ENCODE assay signal across 20 cellular contexts in genomic region chr16:2819179-2819938, GRCh38. TPM values are rescaled to one million over a fixed set of nuclear protein-coding genes. Genes with fewer than 3 reads are reported as not detected.
DNase-seq lines count a peak whose midpoint lies in the region; ATAC-seq, FAIRE-seq and TF ChIP-seq lines count a peak whose summit lies in the region.
"Had no signal": no experiment of that assay in that cellular context is flagged by ENCODE, and none has a peak within 500 bp of the region (broad histone marks: within the 10 kb centered on the region; RNA-seq: fewer than 3 reads in every experiment).

No MANE protein-coding gene starts in this region.

- no peak for DNase-seq in RWPE1 (ENCODE audit: low spot score)
- DNase-seq in HepG2 (ENCODE audit: low spot score) = no peak
- DNase-seq in spleen = peak; percentile 40
- DNase-seq in NCI-H526 treated with DMSO at 0.1 percent for 48 hours (lab: John Stamatoyannopoulos, UW) = no peak
- no peak for DNase-seq in activated T-cell treated with anti-CD3 and anti-CD28 coated beads, Interleukin-2, amount 50 U/mL, for 1 hour
- DNase-seq in GM13976 (ENCODE audit: low spot score) = no peak
- DNase-seq: Calu3; CD4-positive, alpha-beta T cell; DMS53; MV-4-11; NCI-H1417 treated with DMSO at 0.1 percent for 48 hours; NCI-H1930; NK-92 treated with Interleukin-12 subunit alpha and Interleukin-12 subunit beta, amount 100 ng/mL, for 24 hours; OCI-M1; RPMI8226 had no signal

- BruUV-seq in HepG2 (replicated peaks; lab: Mats Ljungman, UMichigan) = no TSS peak

- no peak for FAIRE-seq in HepG2 (lab: Jason Lieb, UNC)

- TF ChIP-seq CTCF in HEK293 (tag by site-specific recombination; IDR thresholded peaks at IDR 0.05) (no peak), RWPE1 (conservative IDR thresholded peaks at IDR 0.05; ENCODE audit: low read depth) (no peak), HepG2 (CRISPR knock-in tag; IDR thresholded peaks at IDR 0.05) (no peak), spleen (IDR thresholded peaks at IDR 0.05 in 8 of 11, conservative IDR thresholded peaks at IDR 0.05 in 3 of 11) (no peak), GM13976 (IDR thresholded peaks at IDR 0.05; ENCODE audit: borderline replicate concordance, control extremely low read depth, extremely low read depth, insufficient read depth, missing control alignments) (no peak)

- H3K9me3 ChIP-seq in HEK293 (ENCODE audit: control insufficient read depth, insufficient read depth, low read depth, low read length) (no peaks in the 10 kb centered on the region), HepG2 (ENCODE audit: low read length) (no peaks in the 10 kb centered on the region), spleen (no peaks in the 10 kb centered on the region)
- H3K9me3 ChIP-seq: HAP-1, SJSA1 had no signal

- H3K4me1 ChIP-seq in HEK293 (ENCODE audit: control insufficient read depth, insufficient read depth, low read length) (no peaks in the 10 kb centered on the region), HepG2 (ENCODE audit: insufficient read depth, low read length) (peaks cover 32% of the 10 kb centered on the region), spleen (peaks cover 0 to 9% (median 0%) of the 10 kb centered on the region in 6 donors)
- H3K4me1 ChIP-seq: HAP-1, SJSA1 had no signal

- POLR2A ChIA-PET in HEK293 (lab: Yijun Ruan, JAX) (no interaction called here), RWPE1 (lab: Yijun Ruan, JAX; ENCODE audit: low non-redundant PET) (no interaction called here), HepG2 (lab: Yijun Ruan, JAX) (no interaction called here)

- TF ChIP-seq POLR2A in HepG2 (IDR thresholded peaks at IDR 0.05; ENCODE audit: insufficient read depth in 1 of 2, low read depth in 2 of 2, low read length in 2 of 2) (no peak), spleen (IDR thresholded peaks at IDR 0.05) (no peak)

- H3K9ac ChIP-seq in HepG2 (ENCODE audit: insufficient read depth, low read depth, low read length) = no peak overlapping the region

- H3K4me3 ChIP-seq in HEK293 (ENCODE audit: low read depth, low read length) (no peak overlapping the region), HepG2 (replicated peaks in 1 of 3; ENCODE audit: insufficient read depth in 1 of 3, low read depth in 2 of 3, low read length in 3 of 3) (no peak overlapping the region), spleen (no peak overlapping the region)
- H3K4me3 ChIP-seq: HAP-1, SJSA1 had no signal

- no peak for TF ChIP-seq RAD21 in HepG2 (CRISPR knock-in tag; IDR thresholded peaks at IDR 0.05)

- no peak for TF ChIP-seq EP300 in HepG2 (IDR thresholded peaks at IDR 0.05; ENCODE audit: low read depth in 2 of 2, low read length in 2 of 2)
- TF ChIP-seq EP300 in HepG2 (CRISPR knock-in tag; IDR thresholded peaks at IDR 0.05; ENCODE audit: borderline replicate concordance) = no peak

- H3K27ac ChIP-seq in HEK293 (ENCODE audit: extremely low read depth, low read depth, low read length) = no peak overlapping the region
- peak overlapping the region; percentile 75 for H3K27ac ChIP-seq in RWPE1
- H3K27ac ChIP-seq in HepG2 (ENCODE audit: extremely low read length, insufficient read depth, low read length) = no peak overlapping the region
- H3K27ac ChIP-seq in spleen = no peak overlapping the region
- H3K27ac ChIP-seq: SJSA1 had no signal

- no peak for ATAC-seq in HepG2

- CTCF ChIA-PET in HEK293 (lab: Yijun Ruan, JAX) (interaction anchor here (0.6 kb wide), 1 partner anchor 107 kb away, joined by 3 read pairs; no protein-coding TSS in a partner anchor), RWPE1 (lab: Yijun Ruan, JAX) (no interaction called here), HepG2 (lab: Yijun Ruan, JAX; ENCODE audit: low intra/inter-chr PET ratio, low total read pairs) (no interaction called here)

- in situ Hi-C loops in HepG2 (cut with HindIII; ENCODE audit: extremely low pct_ligation_motif_present, low pct_unique_long_range_greater_than_20kb) = no loop called here
- in situ Hi-C loops in GM13976 (cut with MboI; ENCODE audit: low sequenced_read_pairs, unreplicated experiment) = no loop called here

- no peaks in the 10 kb centered on the region for H3K79me2 ChIP-seq in HepG2 (ENCODE audit: insufficient read depth, low read length)

- intact Hi-C loops in HepG2 (cut with micrococcal nuclease; ENCODE audit: unreplicated experiment) = no loop called here
- intact Hi-C loops in spleen (cut with DNase I; ENCODE audit: low total_unique reads) = no loop called here

- 44% methylated on average over 11 of the region's 18 CpGs for WGBS in HepG2 (ENCODE audit: low lambda C conversion rate)
- 82 to 90% (median 89%) methylated on average over 14 to 18 of the region's 18 CpGs for WGBS in spleen, 5 donors

- H3K36me3 ChIP-seq in HEK293 (ENCODE audit: control insufficient read depth in 2 of 2, insufficient read depth in 1 of 2, low read length in 2 of 2) = no peaks in the 10 kb centered on the region
- no peaks in the 10 kb centered on the region for H3K36me3 ChIP-seq in HepG2 (replicated peaks in 1 of 2; ENCODE audit: control insufficient read depth in 1 of 2, insufficient read depth in 2 of 2, low read length in 2 of 2)
- no peaks in the 10 kb centered on the region for H3K36me3 ChIP-seq in spleen
- H3K36me3 ChIP-seq: HAP-1, SJSA1 had no signal

- H3K27me3 ChIP-seq in HepG2 (ENCODE audit: control insufficient read depth in 1 of 2, insufficient read depth in 2 of 2, low read length in 2 of 2) (peaks cover 6 to 65% of the 10 kb centered on the region in 2 experiments), spleen (replicated peaks in 1 of 7) (peaks cover 0 to 58% (median 5%) of the 10 kb centered on the region in 7 donors)

- no peak overlapping the region for H2AFZ ChIP-seq in HepG2 (ENCODE audit: low read length)

- no peaks in the 10 kb centered on the region for H4K20me1 ChIP-seq in HepG2 (ENCODE audit: insufficient read depth, low read length)

- H3K4me2 ChIP-seq in HepG2 (ENCODE audit: low read depth, low read length) = no peak overlapping the region

RNA-seq across cellular contexts. Expression of gene PRSS21, which starts 2.3 kb away (rescaled TPM):
- total RNA-seq in HepG2 (2016; rRNA removed; fragmentation: Illumina TruSeq; extraction: Trizol) = not detected in 2 replicates
- not detected in 2 replicates for total RNA-seq in HepG2 (2016; cell fraction: cytosol; rRNA removed; fragmentation: Illumina TruSeq; extraction: Trizol; ENCODE audit: low read depth)
- not detected in 2 replicates for total RNA-seq in HepG2 (2016; cell fraction: insoluble cytoplasmic fraction; rRNA removed; fragmentation: Illumina TruSeq; extraction: Trizol)
- not detected in 2 replicates for total RNA-seq in HepG2 (2016; cell fraction: membrane; rRNA removed; fragmentation: Illumina TruSeq; extraction: Trizol)
- total RNA-seq in HepG2 (2016; cell fraction: nucleus; rRNA removed; fragmentation: Illumina TruSeq; extraction: Trizol) = not detected in 2 replicates
- not detected in 2 replicates for polyA plus RNA-seq in HepG2 (2011; rRNA removed)
- polyA plus RNA-seq in HepG2 (2011; cell fraction: cytosol; rRNA removed) = not detected in 2 replicates
- polyA plus RNA-seq in HepG2 (2011; cell fraction: nucleus; rRNA removed) = not detected in 2 replicates
- not detected in 2 replicates for polyA plus RNA-seq in HepG2 (2012)
- not detected in 2 replicates for polyA plus RNA-seq in HepG2 (2016; cell fraction: cytosol; fragmentation: Illumina TruSeq; extraction: Trizol; ENCODE audit: low read depth)
- not detected in 2 replicates for polyA plus RNA-seq in HepG2 (2016; cell fraction: insoluble cytoplasmic fraction; fragmentation: Illumina TruSeq; extraction: Trizol; ENCODE audit: low read depth)
- not detected in 2 replicates for polyA plus RNA-seq in HepG2 (2016; cell fraction: membrane; fragmentation: Illumina TruSeq; extraction: Trizol; ENCODE audit: low read depth)
- not detected in 2 replicates for polyA plus RNA-seq in HepG2 (2016; cell fraction: nucleus; fragmentation: Illumina TruSeq; extraction: Trizol; ENCODE audit: insufficient read depth, low read depth)
- polyA minus RNA-seq in HepG2 (2011; rRNA and poly(A)+ RNA removed; ENCODE audit: low replicate concordance) = 0.32 and 219 TPM in 2 replicates
- 1.1 TPM in 1 of 2 replicates, not detected in the other for polyA minus RNA-seq in HepG2 (2011; cell fraction: cytosol; rRNA and poly(A)+ RNA removed)
- polyA minus RNA-seq in HepG2 (2011; cell fraction: nucleus; rRNA and poly(A)+ RNA removed) = 0.50 and 0.64 TPM in 2 replicates
- 1 to 10 TPM in 6 of 7 donors, under 1 TPM in 1; 0.81 to 4.9 (median 1.5) TPM for total RNA-seq in spleen
- 1 to 10 TPM in 2 of 3 donors, under 1 TPM in 1; 0.49 to 3.4 (median 1.8) TPM for polyA plus RNA-seq in spleen
- total RNA-seq: Calu3; CD4-positive, alpha-beta T cell; HT1080; SJSA1 had no signal

RNA-seq across cellular contexts. Expression of gene ZG16B, which starts 10.7 kb away (rescaled TPM):
- total RNA-seq in HepG2 (2016; rRNA removed; fragmentation: Illumina TruSeq; extraction: Trizol) (1.5 and 1.8 TPM in 2 replicates), spleen (1 to 10 TPM in 5 of 7 donors, under 1 TPM in 1, not detected in 1; 0.79 to 3.8 (median 1.5) TPM)
- total RNA-seq in HepG2 (2016; cell fraction: cytosol; rRNA removed; fragmentation: Illumina TruSeq; extraction: Trizol; ENCODE audit: low read depth) = 0.97 and 1.4 TPM in 2 replicates
- total RNA-seq in HepG2 (2016; cell fraction: insoluble cytoplasmic fraction; rRNA removed; fragmentation: Illumina TruSeq; extraction: Trizol) = 0.97 and 1.7 TPM in 2 replicates
- 2.0 and 2.2 TPM in 2 replicates for total RNA-seq in HepG2 (2016; cell fraction: membrane; rRNA removed; fragmentation: Illumina TruSeq; extraction: Trizol)
- total RNA-seq in HepG2 (2016; cell fraction: nucleus; rRNA removed; fragmentation: Illumina TruSeq; extraction: Trizol) = 1.4 and 1.9 TPM in 2 replicates
- polyA plus RNA-seq in HepG2 (2011; rRNA removed) (11.3 and 14.3 TPM in 2 replicates), spleen (1 to 10 TPM in 2 of 3 donors, under 1 TPM in 1; 0.73 to 1.6 (median 1.5) TPM)
- polyA plus RNA-seq in HepG2 (2011; cell fraction: cytosol; rRNA removed) = 12.2 and 13.9 TPM in 2 replicates
- 8.9 and 18.3 TPM in 2 replicates for polyA plus RNA-seq in HepG2 (2011; cell fraction: nucleus; rRNA removed)
- 13.3 and 13.8 TPM in 2 replicates for polyA plus RNA-seq in HepG2 (2012)
- 1.0 and 1.1 TPM in 2 replicates for polyA plus RNA-seq in HepG2 (2016; cell fraction: cytosol; fragmentation: Illumina TruSeq; extraction: Trizol; ENCODE audit: low read depth)
- 0.84 and 1.1 TPM in 2 replicates for polyA plus RNA-seq in HepG2 (2016; cell fraction: insoluble cytoplasmic fraction; fragmentation: Illumina TruSeq; extraction: Trizol; ENCODE audit: low read depth)
- 1.4 TPM in 2 replicates for polyA plus RNA-seq in HepG2 (2016; cell fraction: membrane; fragmentation: Illumina TruSeq; extraction: Trizol; ENCODE audit: low read depth)
- 2.4 and 4.4 TPM in 2 replicates for polyA plus RNA-seq in HepG2 (2016; cell fraction: nucleus; fragmentation: Illumina TruSeq; extraction: Trizol; ENCODE audit: insufficient read depth, low read depth)
- 4.8 and 6.8 TPM in 2 replicates for polyA minus RNA-seq in HepG2 (2011; rRNA and poly(A)+ RNA removed; ENCODE audit: low replicate concordance)
- polyA minus RNA-seq in HepG2 (2011; cell fraction: cytosol; rRNA and poly(A)+ RNA removed) = 2.6 and 3.3 TPM in 2 replicates
- 5.4 and 9.0 TPM in 2 replicates for polyA minus RNA-seq in HepG2 (2011; cell fraction: nucleus; rRNA and poly(A)+ RNA removed)
- total RNA-seq: CD4-positive, alpha-beta T cell had no signal
- polyA plus RNA-seq: IgD-negative memory B cell had no signal

RNA-seq across cellular contexts. Expression of gene PRSS41, which starts 21.1 kb away (rescaled TPM):
- total RNA-seq in HepG2 (2016; rRNA removed; fragmentation: Illumina TruSeq; extraction: Trizol) (not detected in 2 replicates), spleen (not detected)
- total RNA-seq in HepG2 (2016; cell fraction: cytosol; rRNA removed; fragmentation: Illumina TruSeq; extraction: Trizol; ENCODE audit: low read depth) = not detected in 2 replicates
- total RNA-seq in HepG2 (2016; cell fraction: insoluble cytoplasmic fraction; rRNA removed; fragmentation: Illumina TruSeq; extraction: Trizol) = not detected in 2 replicates
- total RNA-seq in HepG2 (2016; cell fraction: membrane; rRNA removed; fragmentation: Illumina TruSeq; extraction: Trizol) = not detected in 2 replicates
- not detected in 2 replicates for total RNA-seq in HepG2 (2016; cell fraction: nucleus; rRNA removed; fragmentation: Illumina TruSeq; extraction: Trizol)
- polyA plus RNA-seq in HepG2 (2011; rRNA removed) (not detected in 2 replicates), spleen (not detected)
- not detected in 2 replicates for polyA plus RNA-seq in HepG2 (2011; cell fraction: cytosol; rRNA removed)
- polyA plus RNA-seq in HepG2 (2011; cell fraction: nucleus; rRNA removed) = not detected in 2 replicates
- polyA plus RNA-seq in HepG2 (2012) = not detected in 2 replicates
- polyA plus RNA-seq in HepG2 (2016; cell fraction: cytosol; fragmentation: Illumina TruSeq; extraction: Trizol; ENCODE audit: low read depth) = not detected in 2 replicates
- polyA plus RNA-seq in HepG2 (2016; cell fraction: insoluble cytoplasmic fraction; fragmentation: Illumina TruSeq; extraction: Trizol; ENCODE audit: low read depth) = not detected in 2 replicates
- not detected in 2 replicates for polyA plus RNA-seq in HepG2 (2016; cell fraction: membrane; fragmentation: Illumina TruSeq; extraction: Trizol; ENCODE audit: low read depth)
- polyA plus RNA-seq in HepG2 (2016; cell fraction: nucleus; fragmentation: Illumina TruSeq; extraction: Trizol; ENCODE audit: insufficient read depth, low read depth) = not detected in 2 replicates
- polyA minus RNA-seq in HepG2 (2011; rRNA and poly(A)+ RNA removed; ENCODE audit: low replicate concordance) = 0.14 TPM in 1 of 2 replicates, not detected in the other
- not detected in 2 replicates for polyA minus RNA-seq in HepG2 (2011; cell fraction: cytosol; rRNA and poly(A)+ RNA removed)
- polyA minus RNA-seq in HepG2 (2011; cell fraction: nucleus; rRNA and poly(A)+ RNA removed) = not detected in 2 replicates
- total RNA-seq: Calu3; CD4-positive, alpha-beta T cell; HT1080; SJSA1 had no signal
- polyA plus RNA-seq: IgD-negative memory B cell had no signal

RNA-seq across cellular contexts. Expression of gene PRSS33, which starts 32.0 kb away (rescaled TPM):
- total RNA-seq in HepG2 (2016; rRNA removed; fragmentation: Illumina TruSeq; extraction: Trizol) (not detected in 2 replicates), spleen (under 1 TPM in 2 of 7 donors, not detected in 5; 0.32 to 0.67 TPM)
- total RNA-seq in HepG2 (2016; cell fraction: cytosol; rRNA removed; fragmentation: Illumina TruSeq; extraction: Trizol; ENCODE audit: low read depth) = not detected in 2 replicates
- total RNA-seq in HepG2 (2016; cell fraction: insoluble cytoplasmic fraction; rRNA removed; fragmentation: Illumina TruSeq; extraction: Trizol) = not detected in 2 replicates
- total RNA-seq in HepG2 (2016; cell fraction: membrane; rRNA removed; fragmentation: Illumina TruSeq; extraction: Trizol) = not detected in 2 replicates
- total RNA-seq in HepG2 (2016; cell fraction: nucleus; rRNA removed; fragmentation: Illumina TruSeq; extraction: Trizol) = not detected in 2 replicates
- polyA plus RNA-seq in HepG2 (2011; rRNA removed) (not detected in 2 replicates), spleen (under 1 TPM in 1 of 3 donors, not detected in 2; 0.03 TPM)
- not detected in 2 replicates for polyA plus RNA-seq in HepG2 (2011; cell fraction: cytosol; rRNA removed)
- polyA plus RNA-seq in HepG2 (2011; cell fraction: nucleus; rRNA removed) = not detected in 2 replicates
- polyA plus RNA-seq in HepG2 (2012) = not detected in 2 replicates
- polyA plus RNA-seq in HepG2 (2016; cell fraction: cytosol; fragmentation: Illumina TruSeq; extraction: Trizol; ENCODE audit: low read depth) = not detected in 2 replicates
- not detected in 2 replicates for polyA plus RNA-seq in HepG2 (2016; cell fraction: insoluble cytoplasmic fraction; fragmentation: Illumina TruSeq; extraction: Trizol; ENCODE audit: low read depth)
- polyA plus RNA-seq in HepG2 (2016; cell fraction: membrane; fragmentation: Illumina TruSeq; extraction: Trizol; ENCODE audit: low read depth) = not detected in 2 replicates
- not detected in 2 replicates for polyA plus RNA-seq in HepG2 (2016; cell fraction: nucleus; fragmentation: Illumina TruSeq; extraction: Trizol; ENCODE audit: insufficient read depth, low read depth)
- not detected in 2 replicates for polyA minus RNA-seq in HepG2 (2011; rRNA and poly(A)+ RNA removed; ENCODE audit: low replicate concordance)
- polyA minus RNA-seq in HepG2 (2011; cell fraction: cytosol; rRNA and poly(A)+ RNA removed) = not detected in 2 replicates
- not detected in 2 replicates for polyA minus RNA-seq in HepG2 (2011; cell fraction: nucleus; rRNA and poly(A)+ RNA removed)
- total RNA-seq: CD4-positive, alpha-beta T cell; HT1080; SJSA1 had no signal
- polyA plus RNA-seq: IgD-negative memory B cell had no signal

RNA-seq across cellular contexts. Expression of gene PRSS22, which starts 38.6 kb away (rescaled TPM):
- total RNA-seq in HepG2 (2016; rRNA removed; fragmentation: Illumina TruSeq; extraction: Trizol) (0.24 TPM in 1 of 2 replicates, not detected in the other), spleen (under 1 TPM in 1 of 7 donors, not detected in 6; 0.60 TPM)
- not detected in 2 replicates for total RNA-seq in HepG2 (2016; cell fraction: cytosol; rRNA removed; fragmentation: Illumina TruSeq; extraction: Trizol; ENCODE audit: low read depth)
- total RNA-seq in HepG2 (2016; cell fraction: insoluble cytoplasmic fraction; rRNA removed; fragmentation: Illumina TruSeq; extraction: Trizol) = 0.15 TPM in 1 of 2 replicates, not detected in the other
- total RNA-seq in HepG2 (2016; cell fraction: membrane; rRNA removed; fragmentation: Illumina TruSeq; extraction: Trizol) = not detected in 2 replicates
- not detected in 2 replicates for total RNA-seq in HepG2 (2016; cell fraction: nucleus; rRNA removed; fragmentation: Illumina TruSeq; extraction: Trizol)
- polyA plus RNA-seq in HepG2 (2011; rRNA removed) (0.24 and 0.32 TPM in 2 replicates), spleen (under 1 TPM in 2 of 3 donors, not detected in 1; 0.19 to 0.33 TPM)
- polyA plus RNA-seq in HepG2 (2011; cell fraction: cytosol; rRNA removed) = 0.26 and 0.27 TPM in 2 replicates
- 0.87 and 0.88 TPM in 2 replicates for polyA plus RNA-seq in HepG2 (2011; cell fraction: nucleus; rRNA removed)
- polyA plus RNA-seq in HepG2 (2012) = not detected in 2 replicates
- not detected in 2 replicates for polyA plus RNA-seq in HepG2 (2016; cell fraction: cytosol; fragmentation: Illumina TruSeq; extraction: Trizol; ENCODE audit: low read depth)
- not detected in 2 replicates for polyA plus RNA-seq in HepG2 (2016; cell fraction: insoluble cytoplasmic fraction; fragmentation: Illumina TruSeq; extraction: Trizol; ENCODE audit: low read depth)
- polyA plus RNA-seq in HepG2 (2016; cell fraction: membrane; fragmentation: Illumina TruSeq; extraction: Trizol; ENCODE audit: low read depth) = not detected in 2 replicates
- 0.57 TPM in 1 of 2 replicates, not detected in the other for polyA plus RNA-seq in HepG2 (2016; cell fraction: nucleus; fragmentation: Illumina TruSeq; extraction: Trizol; ENCODE audit: insufficient read depth, low read depth)
- 0.42 and 1.0 TPM in 2 replicates for polyA minus RNA-seq in HepG2 (2011; rRNA and poly(A)+ RNA removed; ENCODE audit: low replicate concordance)
- polyA minus RNA-seq in HepG2 (2011; cell fraction: cytosol; rRNA and poly(A)+ RNA removed) = not detected in 2 replicates
- not detected in 2 replicates for polyA minus RNA-seq in HepG2 (2011; cell fraction: nucleus; rRNA and poly(A)+ RNA removed)
- total RNA-seq: HT1080, SJSA1 had no signal
- polyA plus RNA-seq: IgD-negative memory B cell had no signal

Comparison
In these comparisons a context has a peak if more than half of its experiments do, and no peak if none do; other contexts are left out.
1. Of the 63 proteins assayed by ChIP-seq in both HepG2 and HEK293: peak only in HepG2: ZNF629; only in HEK293: none; in both: none; in neither: 62.